1 cellular context compared by ENCODE assay signal in genomic region chr22:40346178-40347064, GRCh38.
A peak's percentile ranks its signal among the peaks of the same experiment; 100 is the strongest.
TF ChIP-seq lines count a peak whose summit lies in the region.

ADSL (plus strand) TSS chr22:40346500; CDS start chr22:40346559, 59 bp downstream.

TF ChIP-seq in HepG2, 621 proteins besides CTCF, POLR2A, EP300 and RAD21 (continued from another document and continues in another):
- TF ChIP-seq ZBTB39 (CRISPR knock-in tag; IDR thresholded peaks at IDR 0.05) (no peak), ZFP90 (CRISPR knock-in tag; IDR thresholded peaks at IDR 0.05; ENCODE audit: borderline replicate concordance) (peak; percentile 90), ZMAT3 (CRISPR knock-in tag; conservative IDR thresholded peaks at IDR 0.05) (peak; percentile 75; the same call in 1 of the 2 replicates), ATM (IDR thresholded peaks at IDR 0.05; ENCODE audit: borderline replicate concordance) (no peak), ZNF776 (CRISPR knock-in tag; IDR thresholded peaks at IDR 0.05) (peak; percentile 55; the same call in 1 of the 2 replicates), ZNF20 (CRISPR knock-in tag; IDR thresholded peaks at IDR 0.05) (no peak; the same call in 1 of the 2 replicates), ZNF276 (CRISPR knock-in tag; IDR thresholded peaks at IDR 0.05; ENCODE audit: low read depth) (peak; percentile 80), TSC22D2 (CRISPR knock-in tag; IDR thresholded peaks at IDR 0.05; ENCODE audit: borderline replicate concordance) (peak; percentile 94), TCF12 (IDR thresholded peaks at IDR 0.05) (no peak), TCF12 (CRISPR knock-in tag; IDR thresholded peaks at IDR 0.05) (no peak; the same call in 1 of the 2 replicates), RBAK (CRISPR knock-in tag; IDR thresholded peaks at IDR 0.05) (no peak), ZNF879 (CRISPR knock-in tag; IDR thresholded peaks at IDR 0.05) (peak; percentile 82; the same call in 1 of the 2 replicates), ZNF343 (CRISPR knock-in tag; IDR thresholded peaks at IDR 0.05) (peak; percentile 86), MEIS2 (CRISPR knock-in tag; IDR thresholded peaks at IDR 0.05) (peak; percentile 51; the same call in 1 of the 2 replicates), KDM6A (CRISPR knock-in tag; IDR thresholded peaks at IDR 0.05; ENCODE audit: low read depth) (no peak; the same call in 1 of the 2 replicates), FOXA3 (CRISPR knock-in tag; IDR thresholded peaks at IDR 0.05) (peak; percentile 66; the same call in 1 of the 2 replicates), ONECUT2 (CRISPR knock-in tag; IDR thresholded peaks at IDR 0.05) (0 out of 2 replicates have a peak, but pooled peaks have one; percentile 12), SPEN (CRISPR knock-in tag; IDR thresholded peaks at IDR 0.05; ENCODE audit: low read depth) (peak; percentile 91), TBP (CRISPR knock-in tag; IDR thresholded peaks at IDR 0.05) (no peak), LCORL (IDR thresholded peaks at IDR 0.05) (no peak), LCORL (CRISPR knock-in tag; IDR thresholded peaks at IDR 0.05) (peak; percentile 75), MXI1 (IDR thresholded peaks at IDR 0.05; ENCODE audit: borderline replicate concordance, low read depth, low read length) (peak; percentile 75; the same call in 2 of the 3 replicates), ZSCAN21 (CRISPR knock-in tag; IDR thresholded peaks at IDR 0.05; ENCODE audit: borderline replicate concordance) (peak; percentile 61; the same call in 1 of the 2 replicates), HIVEP1 (CRISPR knock-in tag; IDR thresholded peaks at IDR 0.05) (peak; percentile 84; the same call in 1 of the 2 replicates), EED (CRISPR knock-in tag; IDR thresholded peaks at IDR 0.05) (no peak; the same call in 1 of the 2 replicates), ZNF672 (CRISPR knock-in tag; IDR thresholded peaks at IDR 0.05) (no peak), NCOR1 (IDR thresholded peaks at IDR 0.05; ENCODE audit: borderline replicate concordance, low read length) (no peak; the same call in 1 of the 2 replicates), ZSCAN30 (CRISPR knock-in tag; IDR thresholded peaks at IDR 0.05) (no peak), ZNF589 (CRISPR knock-in tag; conservative IDR thresholded peaks at IDR 0.05) (0 out of 2 replicates have a peak, but pooled peaks have one; percentile 50), FOSL1 (CRISPR knock-in tag; IDR thresholded peaks at IDR 0.05; ENCODE audit: borderline replicate concordance) (no peak), RNF2 (conservative IDR thresholded peaks at IDR 0.05; ENCODE audit: low read depth) (peak; percentile 81; the same call in 1 of the 2 replicates), ZFX (CRISPR knock-in tag; IDR thresholded peaks at IDR 0.05; ENCODE audit: low read depth) (peak; percentile 98), ZNF180 (CRISPR knock-in tag; IDR thresholded peaks at IDR 0.05; ENCODE audit: borderline replicate concordance, low read depth) (0 out of 2 replicates have a peak, but pooled peaks have one; percentile 48), XBP1 (CRISPR knock-in tag; IDR thresholded peaks at IDR 0.05) (no peak), GMEB1 (CRISPR knock-in tag; IDR thresholded peaks at IDR 0.05; ENCODE audit: borderline replicate concordance) (peak; percentile 71; the same call in 1 of the 2 replicates), HOXA3 (CRISPR knock-in tag; IDR thresholded peaks at IDR 0.05) (peak; percentile 91), ZNF460 (CRISPR knock-in tag; IDR thresholded peaks at IDR 0.05; ENCODE audit: borderline replicate concordance) (no peak), KLF13 (CRISPR knock-in tag; IDR thresholded peaks at IDR 0.05) (no peak), NFRKB (IDR thresholded peaks at IDR 0.05) (no peak), NFATC3 (CRISPR knock-in tag; IDR thresholded peaks at IDR 0.05) (0 out of 2 replicates have a peak, but pooled peaks have one; percentile 60), ZBTB1 (CRISPR knock-in tag; IDR thresholded peaks at IDR 0.05; ENCODE audit: borderline replicate concordance) (no peak), RFXAP (CRISPR knock-in tag; IDR thresholded peaks at IDR 0.05; ENCODE audit: borderline replicate concordance) (no peak; the same call in 1 of the 2 replicates)
- TF ChIP-seq, protein P1, sequence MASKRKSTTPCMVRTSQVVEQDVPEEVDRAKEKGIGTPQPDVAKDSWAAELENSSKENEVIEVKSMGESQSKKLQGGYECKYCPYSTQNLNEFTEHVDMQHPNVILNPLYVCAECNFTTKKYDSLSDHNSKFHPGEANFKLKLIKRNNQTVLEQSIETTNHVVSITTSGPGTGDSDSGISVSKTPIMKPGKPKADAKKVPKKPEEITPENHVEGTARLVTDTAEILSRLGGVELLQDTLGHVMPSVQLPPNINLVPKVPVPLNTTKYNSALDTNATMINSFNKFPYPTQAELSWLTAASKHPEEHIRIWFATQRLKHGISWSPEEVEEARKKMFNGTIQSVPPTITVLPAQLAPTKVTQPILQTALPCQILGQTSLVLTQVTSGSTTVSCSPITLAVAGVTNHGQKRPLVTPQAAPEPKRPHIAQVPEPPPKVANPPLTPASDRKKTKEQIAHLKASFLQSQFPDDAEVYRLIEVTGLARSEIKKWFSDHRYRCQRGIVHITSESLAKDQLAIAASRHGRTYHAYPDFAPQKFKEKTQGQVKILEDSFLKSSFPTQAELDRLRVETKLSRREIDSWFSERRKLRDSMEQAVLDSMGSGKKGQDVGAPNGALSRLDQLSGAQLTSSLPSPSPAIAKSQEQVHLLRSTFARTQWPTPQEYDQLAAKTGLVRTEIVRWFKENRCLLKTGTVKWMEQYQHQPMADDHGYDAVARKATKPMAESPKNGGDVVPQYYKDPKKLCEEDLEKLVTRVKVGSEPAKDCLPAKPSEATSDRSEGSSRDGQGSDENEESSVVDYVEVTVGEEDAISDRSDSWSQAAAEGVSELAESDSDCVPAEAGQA (IDR thresholded peaks at IDR 0.05; ENCODE audit: low read depth), result peak; percentile 71
- TF ChIP-seq, protein P1 (CRISPR knock-in tag; IDR thresholded peaks at IDR 0.05; ENCODE audit: borderline replicate concordance), result no peak
- TF ChIP-seq, protein P2, sequence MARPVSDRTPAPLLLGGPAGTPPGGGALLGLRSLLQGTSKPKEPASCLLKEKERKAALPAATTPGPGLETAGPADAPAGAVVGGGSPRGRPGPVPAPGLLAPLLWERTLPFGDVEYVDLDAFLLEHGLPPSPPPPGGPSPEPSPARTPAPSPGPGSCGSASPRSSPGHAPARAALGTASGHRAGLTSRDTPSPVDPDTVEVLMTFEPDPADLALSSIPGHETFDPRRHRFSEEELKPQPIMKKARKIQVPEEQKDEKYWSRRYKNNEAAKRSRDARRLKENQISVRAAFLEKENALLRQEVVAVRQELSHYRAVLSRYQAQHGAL (CRISPR knock-in tag; IDR thresholded peaks at IDR 0.05; ENCODE audit: not compliant biosample characterization), result no peak
- TF ChIP-seq, protein P3, sequence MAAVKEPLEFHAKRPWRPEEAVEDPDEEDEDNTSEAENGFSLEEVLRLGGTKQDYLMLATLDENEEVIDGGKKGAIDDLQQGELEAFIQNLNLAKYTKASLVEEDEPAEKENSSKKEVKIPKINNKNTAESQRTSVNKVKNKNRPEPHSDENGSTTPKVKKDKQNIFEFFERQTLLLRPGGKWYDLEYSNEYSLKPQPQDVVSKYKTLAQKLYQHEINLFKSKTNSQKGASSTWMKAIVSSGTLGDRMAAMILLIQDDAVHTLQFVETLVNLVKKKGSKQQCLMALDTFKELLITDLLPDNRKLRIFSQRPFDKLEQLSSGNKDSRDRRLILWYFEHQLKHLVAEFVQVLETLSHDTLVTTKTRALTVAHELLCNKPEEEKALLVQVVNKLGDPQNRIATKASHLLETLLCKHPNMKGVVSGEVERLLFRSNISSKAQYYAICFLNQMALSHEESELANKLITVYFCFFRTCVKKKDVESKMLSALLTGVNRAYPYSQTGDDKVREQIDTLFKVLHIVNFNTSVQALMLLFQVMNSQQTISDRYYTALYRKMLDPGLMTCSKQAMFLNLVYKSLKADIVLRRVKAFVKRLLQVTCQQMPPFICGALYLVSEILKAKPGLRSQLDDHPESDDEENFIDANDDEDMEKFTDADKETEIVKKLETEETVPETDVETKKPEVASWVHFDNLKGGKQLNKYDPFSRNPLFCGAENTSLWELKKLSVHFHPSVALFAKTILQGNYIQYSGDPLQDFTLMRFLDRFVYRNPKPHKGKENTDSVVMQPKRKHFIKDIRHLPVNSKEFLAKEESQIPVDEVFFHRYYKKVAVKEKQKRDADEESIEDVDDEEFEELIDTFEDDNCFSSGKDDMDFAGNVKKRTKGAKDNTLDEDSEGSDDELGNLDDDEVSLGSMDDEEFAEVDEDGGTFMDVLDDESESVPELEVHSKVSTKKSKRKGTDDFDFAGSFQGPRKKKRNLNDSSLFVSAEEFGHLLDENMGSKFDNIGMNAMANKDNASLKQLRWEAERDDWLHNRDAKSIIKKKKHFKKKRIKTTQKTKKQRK (IDR thresholded peaks at IDR 0.05; ENCODE audit: low read length), result no peak
- TF ChIP-seq, protein P4, sequence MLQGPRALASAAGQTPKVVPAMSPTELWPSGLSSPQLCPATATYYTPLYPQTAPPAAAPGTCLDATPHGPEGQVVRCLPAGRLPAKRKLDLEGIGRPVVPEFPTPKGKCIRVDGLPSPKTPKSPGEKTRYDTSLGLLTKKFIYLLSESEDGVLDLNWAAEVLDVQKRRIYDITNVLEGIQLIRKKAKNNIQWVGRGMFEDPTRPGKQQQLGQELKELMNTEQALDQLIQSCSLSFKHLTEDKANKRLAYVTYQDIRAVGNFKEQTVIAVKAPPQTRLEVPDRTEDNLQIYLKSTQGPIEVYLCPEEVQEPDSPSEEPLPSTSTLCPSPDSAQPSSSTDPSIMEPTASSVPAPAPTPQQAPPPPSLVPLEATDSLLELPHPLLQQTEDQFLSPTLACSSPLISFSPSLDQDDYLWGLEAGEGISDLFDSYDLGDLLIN (CRISPR knock-in tag; IDR thresholded peaks at IDR 0.05; ENCODE audit: borderline replicate concordance), result peak; percentile 57; the same call in 1 of the 2 replicates
- TF ChIP-seq, protein P5, sequence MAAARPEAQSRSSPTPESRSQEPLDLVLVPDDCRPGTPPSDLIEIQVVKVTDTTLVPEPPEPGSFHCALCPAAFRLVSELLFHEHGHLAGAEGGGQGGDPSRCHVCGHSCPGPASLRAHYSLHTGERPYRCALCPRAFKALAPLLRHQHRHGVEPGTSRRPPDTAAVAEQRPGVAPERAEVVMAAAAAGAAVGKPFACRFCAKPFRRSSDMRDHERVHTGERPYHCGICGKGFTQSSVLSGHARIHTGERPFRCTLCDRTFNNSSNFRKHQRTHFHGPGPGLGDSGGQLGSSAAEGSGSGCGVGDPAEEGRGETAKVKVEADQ (CRISPR knock-in tag; IDR thresholded peaks at IDR 0.05; ENCODE audit: borderline replicate concordance), result peak; percentile 61; the same call in 1 of the 2 replicates
